In genomic region chr11:63863620-63864019, GRCh38 we compare ENCODE assay signal across 1 cellular context. TPM values are rescaled to one million over a fixed set of nuclear protein-coding genes. Genes with fewer than 3 reads are reported as not detected.
"Had no signal": no experiment of that assay in that cellular context is flagged by ENCODE, and none has a peak within 500 bp of the region (broad histone marks: within the 10 kb centered on the region; RNA-seq: fewer than 3 reads in every experiment).

No MANE protein-coding gene starts in this region.

RNA-seq across cellular contexts. Expression of gene RCOR2, which starts 53.3 kb away (rescaled TPM):
- total RNA-seq: mononuclear cell had no signal
